ENCODE assay signal across 8 cellular contexts in the genomic region with DNA sequence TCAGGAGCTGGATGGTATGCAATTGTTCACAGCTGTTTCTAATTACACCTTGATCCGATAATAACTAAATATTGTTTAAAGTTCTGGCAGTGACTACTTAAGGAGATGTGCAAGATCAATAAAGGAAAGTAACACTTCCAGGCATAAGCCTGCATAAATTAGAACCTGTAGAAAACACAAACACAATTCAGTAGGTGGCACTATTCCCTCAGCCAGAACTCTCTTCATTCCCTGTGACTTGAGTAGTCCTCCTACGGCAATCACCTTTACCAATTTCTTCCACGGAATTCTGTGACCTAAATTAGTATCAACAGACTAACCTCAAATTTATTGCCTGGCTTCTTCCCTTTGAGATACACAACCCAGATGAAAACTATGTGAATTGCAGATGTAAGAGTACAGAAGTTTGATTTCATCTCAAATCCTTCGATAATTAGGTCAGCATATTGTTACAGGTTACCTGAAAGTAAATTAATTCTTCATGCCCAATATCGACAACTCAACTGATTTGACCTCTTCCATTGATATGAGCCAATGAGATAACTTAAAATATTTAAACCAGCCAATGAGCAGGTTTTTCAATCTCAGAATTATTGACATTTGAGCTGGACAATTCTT.
DNase-seq lines count a peak whose midpoint lies in the region; ATAC-seq, FAIRE-seq and TF ChIP-seq lines count a peak whose summit lies in the region.

No MANE protein-coding gene starts in this region.

- peak; percentile 34 for DNase-seq in DMS153 (lab: John Stamatoyannopoulos, UW)
- DNase-seq in NCI-H1048 (lab: John Stamatoyannopoulos, UW), result peak; percentile 4
- DNase-seq in WTC11 (ENCODE audit: low spot score), result no peak
- DNase-seq in iris pigment epithelial cell (ENCODE audit: low read depth), result peak; percentile 66
- DNase-seq in GM12891 (ENCODE audit: insufficient read length, low spot score), result no peak
- DNase-seq in activated naive CD4-positive, alpha-beta T cell treated with anti-CD3 and anti-CD28 coated beads, Interleukin-2, amount 50 U/mL, for 72 hours (ENCODE audit: low spot score in 2 of 2), result no peak
- no peak for DNase-seq in activated CD4-positive, CD25-positive, alpha-beta regulatory T cell treated with anti-CD3 and anti-CD28 coated beads, Interleukin-2, amount 50 U/mL, for 72 hours

- CTCF ChIA-PET in WTC11 (lab: Charles Lee), result no interaction called here

- H3K4me1 Mint-ChIP-seq in WTC11, result no peaks in the 10 kb centered on the region

- H3K36me3 Mint-ChIP-seq in WTC11, result no peaks in the 10 kb centered on the region
- H3K36me3 Mint-ChIP-seq in activated naive CD4-positive, alpha-beta T cell treated with anti-CD3 and anti-CD28 coated beads, Interleukin-2, amount 50 U/mL, for 72 hours, result no peaks in the 10 kb centered on the region

- no peaks in the 10 kb centered on the region for H3K27me3 Mint-ChIP-seq in WTC11 (ENCODE audit: low read depth)

- TF ChIP-seq CTCF in WTC11 (IDR thresholded peaks at IDR 0.05), result no peak

- TF ChIP-seq POLR2A in GM12891 (IDR thresholded peaks at IDR 0.05; ENCODE audit: low read depth, low read length), result no peak

- H3K27ac Mint-ChIP-seq in WTC11, result no peak overlapping the region
- no peak overlapping the region for H3K27ac Mint-ChIP-seq in activated naive CD4-positive, alpha-beta T cell treated with anti-CD3 and anti-CD28 coated beads, Interleukin-2, amount 50 U/mL, for 72 hours

- H3K9me3 Mint-ChIP-seq in WTC11, result peaks cover 13% of the 10 kb centered on the region
- H3K9me3 Mint-ChIP-seq in activated naive CD4-positive, alpha-beta T cell treated with anti-CD3 and anti-CD28 coated beads, Interleukin-2, amount 50 U/mL, for 72 hours, result peaks cover 1 to 4% of the 10 kb centered on the region in 2 donors

- FAIRE-seq in GM12891 (lab: Jason Lieb, UNC), result no peak

- ATAC-seq in WTC11 (peak; percentile 85), GM21737 (IDR thresholded peaks at IDR 0.05; ENCODE audit: unreplicated experiment) (no peak)
- ATAC-seq in activated naive CD4-positive, alpha-beta T cell treated with anti-CD3 and anti-CD28 coated beads, Interleukin-2, amount 50 U/mL, for 72 hours, result no peak

- no peak overlapping the region for H3K4me3 Mint-ChIP-seq in WTC11

- POLR2A ChIA-PET in WTC11 (lab: Charles Lee), result no interaction called here

TF ChIP-seq in WTC11, 78 proteins besides CTCF, POLR2A, EP300 and RAD21 (continues in another document):
- TF ChIP-seq, protein P1, sequence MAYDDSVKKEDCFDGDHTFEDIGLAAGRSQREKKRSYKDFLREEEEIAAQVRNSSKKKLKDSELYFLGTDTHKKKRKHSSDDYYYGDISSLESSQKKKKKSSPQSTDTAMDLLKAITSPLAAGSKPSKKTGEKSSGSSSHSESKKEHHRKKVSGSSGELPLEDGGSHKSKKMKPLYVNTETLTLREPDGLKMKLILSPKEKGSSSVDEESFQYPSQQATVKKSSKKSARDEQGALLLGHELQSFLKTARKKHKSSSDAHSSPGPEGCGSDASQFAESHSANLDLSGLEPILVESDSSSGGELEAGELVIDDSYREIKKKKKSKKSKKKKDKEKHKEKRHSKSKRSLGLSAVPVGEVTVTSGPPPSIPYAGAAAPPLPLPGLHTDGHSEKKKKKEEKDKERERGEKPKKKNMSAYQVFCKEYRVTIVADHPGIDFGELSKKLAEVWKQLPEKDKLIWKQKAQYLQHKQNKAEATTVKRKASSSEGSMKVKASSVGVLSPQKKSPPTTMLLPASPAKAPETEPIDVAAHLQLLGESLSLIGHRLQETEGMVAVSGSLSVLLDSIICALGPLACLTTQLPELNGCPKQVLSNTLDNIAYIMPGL (CRISPR knock-in tag; IDR thresholded peaks at IDR 0.05), result no peak
- TF ChIP-seq ZNF416 (CRISPR knock-in tag; IDR thresholded peaks at IDR 0.05), result no peak
- TF ChIP-seq, protein P2, sequence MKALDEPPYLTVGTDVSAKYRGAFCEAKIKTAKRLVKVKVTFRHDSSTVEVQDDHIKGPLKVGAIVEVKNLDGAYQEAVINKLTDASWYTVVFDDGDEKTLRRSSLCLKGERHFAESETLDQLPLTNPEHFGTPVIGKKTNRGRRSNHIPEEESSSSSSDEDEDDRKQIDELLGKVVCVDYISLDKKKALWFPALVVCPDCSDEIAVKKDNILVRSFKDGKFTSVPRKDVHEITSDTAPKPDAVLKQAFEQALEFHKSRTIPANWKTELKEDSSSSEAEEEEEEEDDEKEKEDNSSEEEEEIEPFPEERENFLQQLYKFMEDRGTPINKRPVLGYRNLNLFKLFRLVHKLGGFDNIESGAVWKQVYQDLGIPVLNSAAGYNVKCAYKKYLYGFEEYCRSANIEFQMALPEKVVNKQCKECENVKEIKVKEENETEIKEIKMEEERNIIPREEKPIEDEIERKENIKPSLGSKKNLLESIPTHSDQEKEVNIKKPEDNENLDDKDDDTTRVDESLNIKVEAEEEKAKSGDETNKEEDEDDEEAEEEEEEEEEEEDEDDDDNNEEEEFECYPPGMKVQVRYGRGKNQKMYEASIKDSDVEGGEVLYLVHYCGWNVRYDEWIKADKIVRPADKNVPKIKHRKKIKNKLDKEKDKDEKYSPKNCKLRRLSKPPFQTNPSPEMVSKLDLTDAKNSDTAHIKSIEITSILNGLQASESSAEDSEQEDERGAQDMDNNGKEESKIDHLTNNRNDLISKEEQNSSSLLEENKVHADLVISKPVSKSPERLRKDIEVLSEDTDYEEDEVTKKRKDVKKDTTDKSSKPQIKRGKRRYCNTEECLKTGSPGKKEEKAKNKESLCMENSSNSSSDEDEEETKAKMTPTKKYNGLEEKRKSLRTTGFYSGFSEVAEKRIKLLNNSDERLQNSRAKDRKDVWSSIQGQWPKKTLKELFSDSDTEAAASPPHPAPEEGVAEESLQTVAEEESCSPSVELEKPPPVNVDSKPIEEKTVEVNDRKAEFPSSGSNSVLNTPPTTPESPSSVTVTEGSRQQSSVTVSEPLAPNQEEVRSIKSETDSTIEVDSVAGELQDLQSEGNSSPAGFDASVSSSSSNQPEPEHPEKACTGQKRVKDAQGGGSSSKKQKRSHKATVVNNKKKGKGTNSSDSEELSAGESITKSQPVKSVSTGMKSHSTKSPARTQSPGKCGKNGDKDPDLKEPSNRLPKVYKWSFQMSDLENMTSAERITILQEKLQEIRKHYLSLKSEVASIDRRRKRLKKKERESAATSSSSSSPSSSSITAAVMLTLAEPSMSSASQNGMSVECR (CRISPR knock-in tag; IDR thresholded peaks at IDR 0.05; ENCODE audit: borderline replicate concordance), result no peak
- TF ChIP-seq JAZF1 (CRISPR knock-in tag; IDR thresholded peaks at IDR 0.05), result no peak
- TF ChIP-seq NFE2L1 (CRISPR knock-in tag; IDR thresholded peaks at IDR 0.05), result no peak

TF ChIP-seq in GM12891, 5 proteins besides CTCF, POLR2A, EP300 and RAD21:
- TF ChIP-seq POU2F2 (IDR thresholded peaks at IDR 0.05; ENCODE audit: low read depth, low read length) (no peak), POLR2AphosphoS5 (IDR thresholded peaks at IDR 0.05; ENCODE audit: low read depth, low read length) (no peak), SPI1 (IDR thresholded peaks at IDR 0.05; ENCODE audit: low read depth, low read length) (no peak), PAX5 (IDR thresholded peaks at IDR 0.05; ENCODE audit: insufficient read depth, low read length, severe bottlenecking) (no peak), TAF1 (IDR thresholded peaks at IDR 0.05; ENCODE audit: low read depth, low read length) (no peak)

Comparison
In these comparisons a context has a peak if more than half of its experiments do, and no peak if none do; other contexts are left out.
1. DNase-seq: peak in DMS153 (single experiment), NCI-H1048 (single experiment) and iris pigment epithelial cell (single experiment); none in WTC11 (single experiment), GM12891 (single experiment), activated naive CD4-positive, alpha-beta T cell treated with anti-CD3 and anti-CD28 coated beads, Interleukin-2, amount 50 U/mL, for 72 hours (0 of 2) and activated CD4-positive, CD25-positive, alpha-beta regulatory T cell treated with anti-CD3 and anti-CD28 coated beads, Interleukin-2, amount 50 U/mL, for 72 hours (single experiment).